In genomic region chr15:31080618-31081017, GRCh38 we compare ENCODE assay signal across 8 cellular contexts. TPM values are rescaled to one million over a fixed set of nuclear protein-coding genes. Genes with fewer than 3 reads are reported as not detected.
DNase-seq lines count a peak whose midpoint lies in the region; ATAC-seq and TF ChIP-seq lines count a peak whose summit lies in the region.

No MANE protein-coding gene starts in this region.

- H3K36me3 Mint-ChIP-seq in CD14-positive monocyte: no peaks in the 10 kb centered on the region

- no peak for ATAC-seq in HG03439 (IDR thresholded peaks at IDR 0.05; ENCODE audit: unreplicated experiment)

- H3K4me3 ChIP-seq in NB4 (ENCODE audit: low read depth, low read length): no peak overlapping the region
- peak overlapping the region; percentile 7 for H3K4me3 ChIP-seq in astrocyte of the cerebellum (ENCODE audit: low read depth, low read length)

- H3K27ac Mint-ChIP-seq in CD14-positive monocyte: peak overlapping the region in 3 of 7 donors; percentile 14 to 37 (median 31)

- peaks cover 0 to 4% (median 0%) of the 10 kb centered on the region in 7 donors for H3K9me3 Mint-ChIP-seq in CD14-positive monocyte

- H3K27me3 Mint-ChIP-seq in CD14-positive monocyte (ENCODE audit: low read depth in 3 of 3): peaks cover 3 to 10% (median 3%) of the 10 kb centered on the region in 3 donors

- peak overlapping the region; percentile 87 to 88 for H3K4me3 Mint-ChIP-seq in CD14-positive monocyte

- TF ChIP-seq CTCF in CD14-positive monocyte (IDR thresholded peaks at IDR 0.05) (no peak), NB4 (IDR thresholded peaks at IDR 0.05; ENCODE audit: low read depth, low read length) (no peak), astrocyte of the cerebellum (IDR thresholded peaks at IDR 0.05; ENCODE audit: low read depth, low read length, missing control alignments) (no peak)

- peaks cover 19% of the 10 kb centered on the region for H3K4me1 Mint-ChIP-seq in CD14-positive monocyte

- in situ Hi-C loops in astrocyte of the cerebellum (cut with HindIII; ENCODE audit: low sequenced_read_pairs): no loop called here

- no peak for TF ChIP-seq POLR2A in NB4 (IDR thresholded peaks at IDR 0.05; ENCODE audit: extremely low read depth, insufficient read length)

- intact Hi-C loops in CD14-positive monocyte (cut with micrococcal nuclease): no loop called here

- DNase-seq in CD14-positive monocyte (ENCODE audit: low spot score) (no peak), NB4 (ENCODE audit: low read depth) (peak; percentile 25), astrocyte of the cerebellum (ENCODE audit: low read depth) (no peak), iPS-NIHi7 (ENCODE audit: extremely low spot score) (peak; percentile 94), NCI-H524 (lab: John Stamatoyannopoulos, UW) (no peak), SIG-M5 treated with dmso at 0.1 percent for 504 hours (lab: John Stamatoyannopoulos, UW; ENCODE audit: unreplicated experiment) (no peak)
- DNase-seq in stimulated activated CD4-positive, alpha-beta T cell treated with anti-CD3 and anti-CD28 coated beads, Interleukin-4, amount 100 ng/mL, for 48 hours (ENCODE audit: low read depth in 2 of 2): peak; percentile 11 to 38

RNA-seq across cellular contexts. Expression of gene TRPM1, which starts 20.9 kb away (rescaled TPM):
- under 1 TPM in 1 of 2 donors, not detected in 1; 0.04 TPM for polyA plus RNA-seq in CD14-positive monocyte

Comparison
In these comparisons a context has a peak if more than half of its experiments do, and no peak if none do; other contexts are left out.
1. DNase-seq: peak in NB4 (single experiment), iPS-NIHi7 (single experiment) and stimulated activated CD4-positive, alpha-beta T cell treated with anti-CD3 and anti-CD28 coated beads, Interleukin-4, amount 100 ng/mL, for 48 hours (2 of 2); none in CD14-positive monocyte (single experiment), astrocyte of the cerebellum (single experiment), NCI-H524 (0 of 2) and SIG-M5 treated with dmso at 0.1 percent for 504 hours (single experiment).